In the genomic region with DNA sequence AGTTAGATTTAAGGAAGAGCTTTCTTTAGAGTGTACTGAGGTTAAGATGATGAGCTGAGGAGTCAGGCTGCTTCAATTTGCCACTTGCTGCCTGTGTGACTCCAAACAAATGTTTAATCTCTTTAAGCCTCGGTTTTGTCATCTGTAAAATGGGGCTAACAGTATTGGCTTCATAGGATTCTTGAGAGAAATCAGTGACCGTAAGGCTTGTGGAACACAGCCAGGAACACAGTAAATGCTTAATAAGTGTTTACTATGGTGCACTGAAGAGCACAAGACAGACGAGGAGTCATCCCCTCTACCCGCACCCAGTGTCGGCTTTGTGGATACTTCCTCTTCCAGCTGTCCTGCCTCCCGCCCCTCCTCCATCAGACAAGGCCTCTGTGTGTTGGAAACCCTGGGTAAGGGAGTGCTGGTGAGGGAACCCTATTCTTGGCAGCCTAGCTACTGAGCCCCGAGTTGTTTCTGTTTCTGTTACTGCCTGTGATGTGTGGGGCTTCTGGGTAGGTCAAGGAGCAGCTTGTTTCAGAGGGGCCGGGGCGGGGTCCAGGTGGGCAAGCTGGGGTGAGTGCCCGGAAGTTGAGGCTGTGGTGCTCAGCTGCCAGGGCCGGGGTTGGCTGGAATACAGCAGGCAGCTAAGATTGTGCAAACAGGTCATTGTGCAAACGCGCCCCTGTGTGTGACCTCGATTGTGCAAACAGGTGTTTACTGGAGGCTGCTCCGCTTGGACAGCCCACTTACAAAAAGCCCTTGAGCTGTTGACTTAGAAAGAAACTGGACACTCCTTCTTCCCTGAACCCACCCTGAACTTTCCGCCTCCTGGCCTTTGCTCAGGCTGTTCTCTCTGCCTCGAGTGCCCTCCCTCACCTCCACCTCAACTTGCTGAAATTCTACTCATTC, we compare ENCODE assay signal across 8 cellular contexts. TPM values are rescaled to one million over a fixed set of nuclear protein-coding genes. Genes with fewer than 3 reads are reported as not detected.
DNase-seq lines count a peak whose midpoint lies in the region; ATAC-seq and TF ChIP-seq lines count a peak whose summit lies in the region.

No MANE protein-coding gene starts in this region.

- H3K18ac ChIP-seq in trophoblast cell (ENCODE audit: low read length), result no peak overlapping the region

- no TSS peak for BruUV-seq in PC-3 (replicated peaks; lab: Mats Ljungman, UMichigan)

- peaks cover 20% of the 10 kb centered on the region for H3K79me1 ChIP-seq in trophoblast cell (ENCODE audit: low read length)

- peak; percentile 21 for TF ChIP-seq POLR2A in GM19193 (IDR thresholded peaks at IDR 0.05; ENCODE audit: extremely low read depth, insufficient read depth, insufficient read length)

- no peak overlapping the region for H3K4ac ChIP-seq in trophoblast cell (ENCODE audit: low read depth, low read length)

- no peak for TF ChIP-seq CTCF in PC-3 (conservative IDR thresholded peaks at IDR 0.05; ENCODE audit: low read depth, low read length)

- H3K4me1 ChIP-seq in PC-3 (ENCODE audit: insufficient read depth, low read length) (peaks cover 13% of the 10 kb centered on the region), trophoblast cell (ENCODE audit: control insufficient read depth in 1 of 2, insufficient read depth in 2 of 2, low read length in 2 of 2) (peaks cover 9 to 13% of the 10 kb centered on the region in 2 experiments)

- POLR2A ChIA-PET in PC-3 (lab: Charles Lee; ENCODE audit: unreplicated experiment), result interaction anchor here (0.7 kb wide), 1 partner anchor 150 kb away, joined by 4 read pairs; no protein-coding TSS in a partner anchor

- H4K20me1 ChIP-seq in PC-3 (ENCODE audit: low read length), result no peaks in the 10 kb centered on the region

- H3K9me3 Mint-ChIP-seq in activated CD4-positive, alpha-beta T cell treated with anti-CD3 and anti-CD28 coated beads, Interleukin-2, amount 10 ng/mL, durations not matched to agents 24 days and 14 days, result no peaks in the 10 kb centered on the region

- no peak overlapping the region for H4K8ac ChIP-seq in trophoblast cell (ENCODE audit: low read depth, low read length)

- peak; percentile 54 for DNase-seq in PC-3
- DNase-seq in germinal center (ENCODE audit: low spot score), result peak; percentile 68
- DNase-seq in trophoblast cell, result peak; percentile 85 to 93
- DNase-seq in NCI-H345 treated with DMSO at 0.1 percent for 48 hours (lab: John Stamatoyannopoulos, UW; ENCODE audit: unreplicated experiment), result no peak
- DNase-seq in activated CD4-positive, alpha-beta T cell treated with anti-CD3 and anti-CD28 coated beads, Interleukin-2, amount 10 ng/mL, durations not matched to agents 24 days and 14 days, result no peak
- no peak for DNase-seq in GM19240 (ENCODE audit: insufficient read length, low spot score)

- H3K36me3 Mint-ChIP-seq in activated CD4-positive, alpha-beta T cell treated with anti-CD3 and anti-CD28 coated beads, Interleukin-2, amount 10 ng/mL, durations not matched to agents 24 days and 14 days (ENCODE audit: low read depth), result no peaks in the 10 kb centered on the region

- H3K23ac ChIP-seq in trophoblast cell (ENCODE audit: low read length), result no peak overlapping the region

- H3F3A ChIP-seq in PC-3 (ENCODE audit: low read length, unreplicated experiment), result no peaks in the 10 kb centered on the region

- H2BK120ac ChIP-seq in trophoblast cell (ENCODE audit: insufficient read depth, low read length, poor library complexity), result peak overlapping the region; percentile 32

- H4K91ac ChIP-seq in trophoblast cell (ENCODE audit: low read depth, low read length), result peak overlapping the region; percentile 64

- H2BK5ac ChIP-seq in trophoblast cell (ENCODE audit: low read depth, low read length, poor library complexity), result peak overlapping the region; percentile 37

- H3K27ac Mint-ChIP-seq in activated CD4-positive, alpha-beta T cell treated with anti-CD3 and anti-CD28 coated beads, Interleukin-2, amount 10 ng/mL, durations not matched to agents 24 days and 14 days, result no peak overlapping the region

- no peak overlapping the region for H2BK12ac ChIP-seq in trophoblast cell (ENCODE audit: low read length)

- H3K9me3 ChIP-seq in PC-3 (ENCODE audit: low read length) (no peaks in the 10 kb centered on the region), trophoblast cell (ENCODE audit: insufficient read depth, low read depth, low read length) (peaks cover 1% of the 10 kb centered on the region)

- H3K14ac ChIP-seq in trophoblast cell (ENCODE audit: low read length), result no peak overlapping the region

- no peak overlapping the region for H4K12ac ChIP-seq in trophoblast cell (ENCODE audit: low read depth, low read length)

- H3K4me1 Mint-ChIP-seq in activated CD4-positive, alpha-beta T cell treated with anti-CD3 and anti-CD28 coated beads, Interleukin-2, amount 10 ng/mL, durations not matched to agents 24 days and 14 days, result peaks cover 7% of the 10 kb centered on the region

- H3K9ac ChIP-seq in PC-3 (ENCODE audit: low read length) (no peak overlapping the region), trophoblast cell (ENCODE audit: low read length) (no peak overlapping the region)

- H3K79me2 ChIP-seq in PC-3 (ENCODE audit: low read length), result no peaks in the 10 kb centered on the region
- peaks cover 7% of the 10 kb centered on the region for H3K79me2 ChIP-seq in trophoblast cell (ENCODE audit: control insufficient read depth, insufficient read depth, low read length, poor library complexity)

- H3K9me2 ChIP-seq in PC-3 (replicated peaks; ENCODE audit: low read length), result no peaks in the 10 kb centered on the region

- H3K27ac ChIP-seq in PC-3 (ENCODE audit: low read length) (0 out of 2 replicates have a peak overlapping the region, but pooled peaks have one; percentile 15), trophoblast cell (ENCODE audit: low read depth, low read length) (peak overlapping the region; percentile 65)

- WGBS in trophoblast cell (ENCODE audit: extremely low coverage, insufficient coverage, insufficient read length), result no CpG with 5 or more reads among the region's 17 CpGs

- H2AK5ac ChIP-seq in trophoblast cell (ENCODE audit: low read length), result no peak overlapping the region

- H3K27me3 Mint-ChIP-seq in activated CD4-positive, alpha-beta T cell treated with anti-CD3 and anti-CD28 coated beads, Interleukin-2, amount 10 ng/mL, durations not matched to agents 24 days and 14 days, result peaks cover 4% of the 10 kb centered on the region

- H3K4me3 Mint-ChIP-seq in activated CD4-positive, alpha-beta T cell treated with anti-CD3 and anti-CD28 coated beads, Interleukin-2, amount 10 ng/mL, durations not matched to agents 24 days and 14 days, result no peak overlapping the region

- intact Hi-C loops in PC-3 (cut with micrococcal nuclease), result no loop called here
- intact Hi-C loops in activated CD4-positive, alpha-beta T cell treated with anti-CD3 and anti-CD28 coated beads, Interleukin-2, amount 10 ng/mL, durations not matched to agents 24 days and 14 days (cut with micrococcal nuclease), result no loop called here

- H3K27me3 ChIP-seq in PC-3 (ENCODE audit: low read length) (peaks cover 4% of the 10 kb centered on the region; the same call in 1 of the 2 replicates), trophoblast cell (ENCODE audit: insufficient read depth, low read length) (no peaks in the 10 kb centered on the region)

- H2AFZ ChIP-seq in PC-3 (ENCODE audit: low read length), result peak overlapping the region; percentile 62
- H2AFZ ChIP-seq in trophoblast cell (ENCODE audit: insufficient read depth, low read length, poor library complexity), result no peak overlapping the region

- peak overlapping the region; percentile 61 for H3K4me2 ChIP-seq in PC-3 (ENCODE audit: low read length)
- H3K4me2 ChIP-seq in trophoblast cell (ENCODE audit: low read length), result no peak overlapping the region

- CTCF ChIA-PET in PC-3 (lab: Charles Lee), result interaction anchor here (0.7 kb wide), 1 partner anchor 972 kb away, joined by 3 read pairs; no protein-coding TSS in a partner anchor

- H3K4me3 ChIP-seq in PC-3 (ENCODE audit: low read length) (0 out of 2 replicates have a peak overlapping the region, but pooled peaks have one; percentile 27), trophoblast cell (ENCODE audit: low read depth, low read length) (no peak overlapping the region)

- ATAC-seq in PC-3 (peak; percentile 53), HG02973 (IDR thresholded peaks at IDR 0.05; ENCODE audit: unreplicated experiment) (no peak)

- no peaks in the 10 kb centered on the region for H3K36me3 ChIP-seq in PC-3 (ENCODE audit: low read depth, low read length)
- no peaks in the 10 kb centered on the region for H3K36me3 ChIP-seq in trophoblast cell (ENCODE audit: control insufficient read depth in 1 of 2, insufficient read depth in 2 of 2, low read length in 2 of 2)

RNA-seq across cellular contexts. Expression of a gene that starts 4.0 kb away (rescaled TPM):
- total RNA-seq in PC-3 (2014; rRNA removed), result not detected in 2 replicates
- 55.8 and 63.8 TPM in 2 replicates for polyA plus RNA-seq in trophoblast cell (2013)
- total RNA-seq in activated CD4-positive, alpha-beta T cell treated with anti-CD3 and anti-CD28 coated beads, Interleukin-2, amount 10 ng/mL, durations not matched to agents 24 days and 14 days, result 0.07 and 0.16 TPM in 2 replicates

RNA-seq across cellular contexts. Expression of a gene that starts 22.5 kb away (rescaled TPM):
- 164 and 213 TPM in 2 replicates for total RNA-seq in PC-3 (2014; rRNA removed)
- polyA plus RNA-seq in trophoblast cell (2013), result 170 and 174 TPM in 2 replicates
- 117 and 126 TPM in 2 replicates for total RNA-seq in activated CD4-positive, alpha-beta T cell treated with anti-CD3 and anti-CD28 coated beads, Interleukin-2, amount 10 ng/mL, durations not matched to agents 24 days and 14 days

RNA-seq across cellular contexts. Expression of a gene that starts 36.4 kb away (rescaled TPM):
- 3.8 and 7.3 TPM in 2 replicates for total RNA-seq in PC-3 (2014; rRNA removed)
- 3.7 and 3.8 TPM in 2 replicates for polyA plus RNA-seq in trophoblast cell (2013)
- total RNA-seq in activated CD4-positive, alpha-beta T cell treated with anti-CD3 and anti-CD28 coated beads, Interleukin-2, amount 10 ng/mL, durations not matched to agents 24 days and 14 days, result 0.82 and 0.92 TPM in 2 replicates

Comparison
In these comparisons a context has a peak if more than half of its experiments do, and no peak if none do; other contexts are left out.
1. DNase-seq: peak in PC-3 (single experiment), germinal center (single experiment) and trophoblast cell (2 of 2); none in NCI-H345 treated with DMSO at 0.1 percent for 48 hours (single experiment), activated CD4-positive, alpha-beta T cell treated with anti-CD3 and anti-CD28 coated beads, Interleukin-2, amount 10 ng/mL, durations not matched to agents 24 days and 14 days (single experiment) and GM19240 (single experiment).